1 cellular context compared by ENCODE assay signal in genomic region chr9:21964925-21965385, GRCh38.
TF ChIP-seq lines count a peak whose summit lies in the region.

No MANE protein-coding gene starts in this region.

TF ChIP-seq in IMR-90, 13 proteins besides CTCF, POLR2A, EP300 and RAD21:
- TF ChIP-seq NFE2L2 (IDR thresholded peaks at IDR 0.05; ENCODE audit: low read depth, low read length): no peak
